In the genomic region with DNA sequence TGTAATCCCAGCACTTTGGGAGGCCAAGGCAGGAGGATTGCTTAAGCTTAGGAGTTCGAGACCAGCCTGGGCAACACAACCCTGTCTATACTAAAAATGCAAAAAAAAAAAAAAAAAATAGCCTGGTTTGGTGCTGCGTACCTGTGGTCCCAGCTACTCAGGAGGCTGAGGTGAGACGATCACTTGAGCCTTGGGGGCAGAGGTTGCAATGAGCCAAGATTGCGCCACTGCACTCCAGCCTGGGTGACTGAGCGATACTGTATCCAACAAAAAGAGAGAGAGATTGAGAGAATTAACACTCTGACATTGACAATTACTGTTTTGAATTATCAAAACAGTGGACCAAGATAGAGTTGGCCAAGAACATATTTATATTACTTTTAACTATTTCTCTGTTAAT, we compare ENCODE assay signal across 1 cellular context.
TF ChIP-seq lines count a peak whose summit lies in the region.

No MANE protein-coding gene starts in this region.

TF ChIP-seq in IMR-90, 13 proteins besides CTCF, POLR2A, EP300 and RAD21 (continued from another document):
- TF ChIP-seq MAFK (IDR thresholded peaks at IDR 0.05; ENCODE audit: low read depth, low read length): no peak
- TF ChIP-seq MAZ (IDR thresholded peaks at IDR 0.05; ENCODE audit: borderline replicate concordance, low read depth, low read length): no peak
- TF ChIP-seq CEBPB (IDR thresholded peaks at IDR 0.05; ENCODE audit: low read depth, low read length): peak; percentile 35
